ENCODE assay signal across 8 cellular contexts in the genomic region with DNA sequence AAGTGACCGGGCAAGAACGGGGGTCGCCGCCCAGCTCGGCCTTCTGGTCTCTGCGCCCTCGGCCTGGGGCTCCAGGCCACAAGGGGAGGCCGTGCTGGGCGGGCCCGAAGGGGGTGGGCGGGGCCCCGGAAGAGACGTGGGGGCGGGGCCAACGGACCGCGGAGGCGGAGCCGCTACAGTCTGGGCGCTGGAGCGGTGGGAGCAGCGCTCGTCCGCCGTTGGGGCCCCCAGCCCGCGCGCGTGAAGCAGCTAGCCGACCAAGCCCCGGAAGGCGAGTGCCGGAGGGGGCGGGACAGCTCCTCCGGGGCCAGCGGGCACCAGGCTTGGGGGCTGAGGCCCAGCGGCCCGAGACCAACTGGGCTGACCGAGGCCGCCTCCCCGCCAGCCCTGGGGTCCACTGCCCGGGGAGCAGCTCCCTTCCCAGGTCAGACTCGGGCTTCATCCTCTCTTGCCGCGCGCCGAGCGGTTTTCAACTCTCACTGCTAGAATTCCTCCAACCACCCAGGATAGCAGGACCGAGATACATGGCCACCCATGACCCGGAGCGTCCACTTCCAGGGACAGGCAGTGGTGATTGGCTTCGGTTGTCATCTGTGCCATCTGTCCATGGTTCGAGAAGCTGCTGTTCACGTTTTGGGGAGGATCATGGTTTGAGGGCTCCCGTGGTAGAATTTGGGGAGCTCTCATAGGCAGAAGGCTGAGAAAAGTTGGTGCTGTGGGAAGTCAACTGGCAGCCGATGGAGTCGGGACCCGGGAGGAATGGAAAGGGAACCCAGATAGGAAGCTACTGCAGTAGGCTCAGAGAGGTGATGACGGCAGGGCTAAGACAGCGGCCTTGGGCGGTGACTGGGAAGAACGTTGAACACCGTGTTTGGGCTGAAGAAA. TPM values are rescaled to one million over a fixed set of nuclear protein-coding genes. Genes with fewer than 3 reads are reported as not detected.
DNase-seq lines count a peak whose midpoint lies in the region; ATAC-seq, FAIRE-seq and TF ChIP-seq lines count a peak whose summit lies in the region.

No MANE protein-coding gene starts in this region.

- peaks cover 27% of the 10 kb centered on the region for H3K27me3 Mint-ChIP-seq in nephron progenitor cell (ENCODE audit: low read depth, poor library complexity)
- peaks cover 3% of the 10 kb centered on the region for H3K27me3 Mint-ChIP-seq in stimulated activated naive CD8-positive, alpha-beta T cell treated with anti-CD3 and anti-CD28 coated beads, Interleukin-15, Interleukin-2, amounts not matched to agents 100 ng/mL and 50 ng/mL, for 24 hours

- no peaks in the 10 kb centered on the region for H3K36me3 Mint-ChIP-seq in nephron progenitor cell (ENCODE audit: low read depth)
- no peaks in the 10 kb centered on the region for H3K36me3 Mint-ChIP-seq in stimulated activated naive CD8-positive, alpha-beta T cell treated with anti-CD3 and anti-CD28 coated beads, Interleukin-15, Interleukin-2, amounts not matched to agents 100 ng/mL and 50 ng/mL, for 24 hours (ENCODE audit: low read depth)

- peaks cover 16% of the 10 kb centered on the region for H3K4me1 Mint-ChIP-seq in nephron progenitor cell
- H3K4me1 Mint-ChIP-seq in stimulated activated naive CD8-positive, alpha-beta T cell treated with anti-CD3 and anti-CD28 coated beads, Interleukin-15, Interleukin-2, amounts not matched to agents 100 ng/mL and 50 ng/mL, for 24 hours (ENCODE audit: low read depth), result peaks cover 41% of the 10 kb centered on the region

- TF ChIP-seq CTCF in D721Med (IDR thresholded peaks at IDR 0.05; ENCODE audit: insufficient read depth, missing control alignments) (no peak), fibroblast of villous mesenchyme (IDR thresholded peaks at IDR 0.05; ENCODE audit: insufficient read depth, low read depth, low read length) (no peak), nephron progenitor cell (IDR thresholded peaks at IDR 0.05) (no peak)

- peak; percentile 82 for TF ChIP-seq POLR2A in Raji (IDR thresholded peaks at IDR 0.05; ENCODE audit: insufficient read depth, low read depth, low read length)

- no peak for FAIRE-seq in D721Med (lab: Jason Lieb, UNC)

- peak; percentile 79 for DNase-seq in D721Med (ENCODE audit: insufficient read length, low spot score)
- DNase-seq in HuH-7.5 (ENCODE audit: low spot score), result peak; percentile 81
- peak; percentile 81 for DNase-seq in activated gamma-delta T cell (lab: John Stamatoyannopoulos, UW)
- DNase-seq in fibroblast of villous mesenchyme (ENCODE audit: low read depth), result peak; percentile 72
- peak; percentile 92 for DNase-seq in nephron progenitor cell

- ATAC-seq in GM21447 (IDR thresholded peaks at IDR 0.05; ENCODE audit: unreplicated experiment), result peak; percentile 87

- H3K4me3 ChIP-seq in fibroblast of villous mesenchyme (ENCODE audit: low read depth, low read length), result peak overlapping the region; percentile 69

- H3K4me3 Mint-ChIP-seq in nephron progenitor cell, result peak overlapping the region; percentile 91
- peak overlapping the region; percentile 89 for H3K4me3 Mint-ChIP-seq in stimulated activated naive CD8-positive, alpha-beta T cell treated with anti-CD3 and anti-CD28 coated beads, Interleukin-15, Interleukin-2, amounts not matched to agents 100 ng/mL and 50 ng/mL, for 24 hours

- no peaks in the 10 kb centered on the region for H3K9me3 Mint-ChIP-seq in nephron progenitor cell
- H3K9me3 Mint-ChIP-seq in stimulated activated naive CD8-positive, alpha-beta T cell treated with anti-CD3 and anti-CD28 coated beads, Interleukin-15, Interleukin-2, amounts not matched to agents 100 ng/mL and 50 ng/mL, for 24 hours, result no peaks in the 10 kb centered on the region

- peak overlapping the region; percentile 29 for H3K27ac Mint-ChIP-seq in nephron progenitor cell
- peak overlapping the region; percentile 85 for H3K27ac Mint-ChIP-seq in stimulated activated naive CD8-positive, alpha-beta T cell treated with anti-CD3 and anti-CD28 coated beads, Interleukin-15, Interleukin-2, amounts not matched to agents 100 ng/mL and 50 ng/mL, for 24 hours

RNA-seq across cellular contexts. Expression of gene LCMT1, which starts 44.6 kb away (rescaled TPM):
- 25.4 and 30.2 TPM in 2 replicates for total RNA-seq in fibroblast of villous mesenchyme

RNA-seq across cellular contexts. Expression of gene ARHGAP17, which starts 51.8 kb away (rescaled TPM):
- 32.5 and 36.7 TPM in 2 replicates for total RNA-seq in fibroblast of villous mesenchyme

Comparison
In these comparisons a context has a peak if more than half of its experiments do, and no peak if none do; other contexts are left out.
1. Peak in every context shown above with its lines: DNase-seq, ATAC-seq and H3K4me3 ChIP-seq.